Comparison of ENCODE assay signal across 1 cellular context in genomic region chr4:40300371-40301162, GRCh38.
TF ChIP-seq lines count a peak whose summit lies in the region.

No MANE protein-coding gene starts in this region.

TF ChIP-seq in K562, 482 proteins besides CTCF, POLR2A, EP300 and RAD21 (continued from another document):
- no peak for TF ChIP-seq MBD1 (CRISPR knock-in tag; IDR thresholded peaks at IDR 0.05)
- TF ChIP-seq NRF1 (conservative IDR thresholded peaks at IDR 0.05 in 1 of 2, IDR thresholded peaks at IDR 0.05 in 1 of 2): 0 out of 4 replicates have a peak, but pooled peaks of 1 of the 2 experiments have one; percentile 19
- peak; percentile 39; the same call in 1 of the 2 replicates for TF ChIP-seq HDAC2 (IDR thresholded peaks at IDR 0.05)
- peak; percentile 79; the same call in 1 of the 2 replicates for TF ChIP-seq ADNP (tag; IDR thresholded peaks at IDR 0.05)
- TF ChIP-seq WHSC1 (IDR thresholded peaks at IDR 0.05; ENCODE audit: low read length): no peak
- TF ChIP-seq SMARCA5 (IDR thresholded peaks at IDR 0.05): peak; percentile 69; the same call in 1 of the 2 replicates
